Comparison of ENCODE assay signal across 2 cellular contexts in the genomic region with DNA sequence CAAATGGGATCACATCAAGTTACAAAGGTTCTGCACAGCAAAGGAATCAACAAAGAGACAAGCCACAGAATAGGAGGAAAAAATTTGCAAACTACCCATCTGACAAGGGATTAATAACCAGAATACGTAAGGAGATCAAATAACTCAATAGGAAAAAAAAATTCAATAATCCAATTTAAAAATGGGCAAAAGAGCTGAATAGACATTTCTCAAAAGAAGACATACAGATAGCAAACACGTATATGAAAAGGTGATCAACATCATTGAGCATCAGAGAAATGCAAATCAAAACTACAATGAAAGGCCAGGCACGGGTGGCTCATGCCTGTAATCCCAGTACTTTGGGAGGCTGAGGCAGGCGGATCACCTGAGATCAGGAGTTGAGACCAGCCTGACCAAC.
TF ChIP-seq lines count a peak whose summit lies in the region.

No MANE protein-coding gene starts in this region.

TF ChIP-seq in HepG2, 621 proteins besides CTCF, POLR2A, EP300 and RAD21:
- TF ChIP-seq MAFK (conservative IDR thresholded peaks at IDR 0.05 in 1 of 2, IDR thresholded peaks at IDR 0.05 in 1 of 2; ENCODE audit: low read length in 2 of 2) (peak; percentile 20 to 73; a peak in 2 of 4 replicates), MAFF (IDR thresholded peaks at IDR 0.05; ENCODE audit: low read depth, low read length) (peak; percentile 54; the same call in 1 of the 2 replicates), MEF2D (CRISPR knock-in tag; IDR thresholded peaks at IDR 0.05) (no peak), ZNF264 (CRISPR knock-in tag; IDR thresholded peaks at IDR 0.05) (no peak), ZNF20 (CRISPR knock-in tag; IDR thresholded peaks at IDR 0.05) (no peak)
TF ChIP-seq in HepG2: peak in this region for 2.

TF ChIP-seq in K562, 482 proteins besides CTCF, POLR2A, EP300 and RAD21:
- TF ChIP-seq XRCC4 (IDR thresholded peaks at IDR 0.05; ENCODE audit: extremely low read depth, insufficient read depth, insufficient read length): no peak
- TF ChIP-seq SAFB (IDR thresholded peaks at IDR 0.05; ENCODE audit: borderline replicate concordance, low read depth, low read length): no peak
- TF ChIP-seq ZNF316 (IDR thresholded peaks at IDR 0.05): peak; percentile 93
- TF ChIP-seq, protein P1, sequence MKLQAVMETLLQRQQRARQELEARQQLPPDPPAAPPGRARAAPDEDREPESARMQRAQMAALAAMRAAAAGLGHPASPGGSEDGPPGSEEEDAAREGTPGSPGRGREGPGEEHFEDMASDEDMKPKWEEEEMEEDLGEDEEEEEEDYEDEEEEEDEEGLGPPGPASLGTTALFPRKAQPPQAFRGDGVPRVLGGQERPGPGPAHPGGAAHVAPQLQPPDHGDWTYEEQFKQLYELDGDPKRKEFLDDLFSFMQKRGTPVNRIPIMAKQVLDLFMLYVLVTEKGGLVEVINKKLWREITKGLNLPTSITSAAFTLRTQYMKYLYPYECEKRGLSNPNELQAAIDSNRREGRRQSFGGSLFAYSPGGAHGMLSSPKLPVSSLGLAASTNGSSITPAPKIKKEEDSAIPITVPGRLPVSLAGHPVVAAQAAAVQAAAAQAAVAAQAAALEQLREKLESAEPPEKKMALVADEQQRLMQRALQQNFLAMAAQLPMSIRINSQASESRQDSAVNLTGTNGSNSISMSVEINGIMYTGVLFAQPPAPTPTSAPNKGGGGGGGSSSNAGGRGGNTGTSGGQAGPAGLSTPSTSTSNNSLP (IDR thresholded peaks at IDR 0.05; ENCODE audit: borderline replicate concordance, low read depth, low read length): no peak
- TF ChIP-seq PHB2 (IDR thresholded peaks at IDR 0.05; ENCODE audit: low read depth): no peak
- no peak for TF ChIP-seq FOXA3 (CRISPR knock-in tag; conservative IDR thresholded peaks at IDR 0.05 in 1 of 2, IDR thresholded peaks at IDR 0.05 in 1 of 2)
- no peak for TF ChIP-seq RREB1 (CRISPR knock-in tag; IDR thresholded peaks at IDR 0.05)
- no peak for TF ChIP-seq SMARCB1 (IDR thresholded peaks at IDR 0.05; ENCODE audit: insufficient read length, low read depth)
- no peak for TF ChIP-seq NFATC3 (IDR thresholded peaks at IDR 0.05)
- peak; percentile 81 for TF ChIP-seq C11orf30 (IDR thresholded peaks at IDR 0.05; ENCODE audit: low read depth)
- TF ChIP-seq KHSRP (IDR thresholded peaks at IDR 0.05): no peak
- no peak for TF ChIP-seq ZNF12 (CRISPR knock-in tag; IDR thresholded peaks at IDR 0.05)
- TF ChIP-seq MAFF (IDR thresholded peaks at IDR 0.05; ENCODE audit: low read length): peak; percentile 16; the same call in 1 of the 2 replicates
- TF ChIP-seq NONO (IDR thresholded peaks at IDR 0.05; ENCODE audit: low read depth in 2 of 2, low read length in 1 of 2): no peak
- TF ChIP-seq, protein P2, sequence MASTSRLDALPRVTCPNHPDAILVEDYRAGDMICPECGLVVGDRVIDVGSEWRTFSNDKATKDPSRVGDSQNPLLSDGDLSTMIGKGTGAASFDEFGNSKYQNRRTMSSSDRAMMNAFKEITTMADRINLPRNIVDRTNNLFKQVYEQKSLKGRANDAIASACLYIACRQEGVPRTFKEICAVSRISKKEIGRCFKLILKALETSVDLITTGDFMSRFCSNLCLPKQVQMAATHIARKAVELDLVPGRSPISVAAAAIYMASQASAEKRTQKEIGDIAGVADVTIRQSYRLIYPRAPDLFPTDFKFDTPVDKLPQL (IDR thresholded peaks at IDR 0.05; ENCODE audit: extremely low read depth, insufficient read length): no peak
- no peak for TF ChIP-seq RHOXF2B (CRISPR knock-in tag; conservative IDR thresholded peaks at IDR 0.05)
- TF ChIP-seq MCM7 (IDR thresholded peaks at IDR 0.05): no peak
- TF ChIP-seq MAFG (tag; conservative IDR thresholded peaks at IDR 0.05): peak; percentile 78
